ENCODE assay signal across 20 cellular contexts in genomic region chr4:94325835-94326234, GRCh38. TPM values are rescaled to one million over a fixed set of nuclear protein-coding genes. Genes with fewer than 3 reads are reported as not detected.
DNase-seq lines count a peak whose midpoint lies in the region; ATAC-seq, FAIRE-seq and TF ChIP-seq lines count a peak whose summit lies in the region.
"Had no signal": no experiment of that assay in that cellular context is flagged by ENCODE, and none has a peak within 500 bp of the region (broad histone marks: within the 10 kb centered on the region; RNA-seq: fewer than 3 reads in every experiment).

No MANE protein-coding gene starts in this region.

- no peak for TF ChIP-seq POLR2A in GM12878 (IDR thresholded peaks at IDR 0.05; ENCODE audit: low read depth, low read length)

- peaks cover 60% of the 10 kb centered on the region for H3K9me3 Mint-ChIP-seq in GM23338

- SMC1A ChIA-PET in GM12878 (lab: Charles Lee; ENCODE audit: uncharacterized antibody, unreplicated experiment), result no interaction called here

- RAD21 ChIA-PET in GM12878 (lab: Charles Lee; ENCODE audit: unreplicated experiment), result no interaction called here

- H4K5ac ChIP-seq in mesendoderm (ENCODE audit: low read length), result no peak overlapping the region

- H3K4me2 ChIP-seq in GM23338, result no peak overlapping the region
- no peak overlapping the region for H3K4me2 ChIP-seq in GM12878 (ENCODE audit: control insufficient read depth, insufficient read depth)
- H3K4me2 ChIP-seq in mesendoderm (ENCODE audit: low read length), result no peak overlapping the region
- H3K4me2 ChIP-seq: BLaER1 had no signal

- no peak overlapping the region for H3K27ac Mint-ChIP-seq in GM23338
- H3K27ac Mint-ChIP-seq: CD8-positive, alpha-beta memory T cell had no signal

- H3K23ac ChIP-seq in mesendoderm (ENCODE audit: low read length), result no peak overlapping the region

- H3F3A ChIP-seq in GM23338 (replicated peaks; ENCODE audit: low read depth), result no peaks in the 10 kb centered on the region

- peaks cover 2% of the 10 kb centered on the region; the same call in 2 of the 3 replicates for H3K9me3 ChIP-seq in GM12878 (replicated peaks; ENCODE audit: control insufficient read depth, insufficient read depth, low read length)

- no peak for FAIRE-seq in GM12878 (lab: Jason Lieb, UNC)
- FAIRE-seq: G401.6, GM12892, GM19239, H54 had no signal

- no peak overlapping the region for H3K56ac ChIP-seq in mesendoderm (ENCODE audit: low read length)

- in situ Hi-C loops in GM12878 (cut with MboI), result no loop called here

- ATAC-seq in GM23338 (no peak), GM12878 (no peak)
- ATAC-seq: HCT116 had no signal

- H2BK5ac ChIP-seq in mesendoderm (ENCODE audit: low read length), result no peak overlapping the region

- H2AK5ac ChIP-seq in mesendoderm (ENCODE audit: low read length), result no peak overlapping the region

- H2AFZ ChIP-seq in GM23338 (no peak overlapping the region), GM12878 (ENCODE audit: control insufficient read depth, low read depth, low read length) (no peak overlapping the region)

- DNase-seq in GM23338 (ENCODE audit: low spot score) (peak; percentile 17), HEK293T (ENCODE audit: extremely low spot score) (no peak), GM12878 (ENCODE audit: low read depth, low spot score) (no peak), mesendoderm (peak; percentile 63), A172 (ENCODE audit: low spot score) (no peak)
- no peak for DNase-seq in activated CD4-positive, alpha-beta T cell treated with anti-CD3 and anti-CD28 coated beads for 1 hour
- DNase-seq: AML-193; Caco-2; CD8-positive, alpha-beta memory T cell; DMS79 treated with DMSO at 0.1 percent for 48 hours; EL; KBM-7 had no signal

- H3K36me3 Mint-ChIP-seq in GM23338 (ENCODE audit: low read depth), result peaks cover 25% of the 10 kb centered on the region

- CTCF ChIA-PET in HEK293T (lab: Yijun Ruan, JAX), result no interaction called here
- CTCF ChIA-PET in GM12878 (lab: Yijun Ruan, JAX), result interaction anchor here (1.6 kb wide), 1 partner anchor 20 kb away, joined by 3 read pairs; no protein-coding TSS in a partner anchor

- H3K4me3 ChIP-seq in GM23338, result no peak overlapping the region
- H3K4me3 ChIP-seq in GM12878, result no peak overlapping the region
- H3K4me3 ChIP-seq in mesendoderm (ENCODE audit: low read length), result no peak overlapping the region
- H3K4me3 ChIP-seq: BLaER1 had no signal

- TF ChIP-seq CTCF in GM23338 (conservative IDR thresholded peaks at IDR 0.05; ENCODE audit: low read depth in 2 of 2) (no peak), GM12878 (IDR thresholded peaks at IDR 0.05 in 2 of 3, conservative IDR thresholded peaks at IDR 0.05 in 1 of 3; ENCODE audit: control insufficient read depth in 2 of 3, extremely low read depth in 1 of 3, insufficient read depth in 1 of 3, low read depth in 3 of 3, low read length in 3 of 3) (no peak)

- no peak overlapping the region for H3K4ac ChIP-seq in mesendoderm (ENCODE audit: low read depth, low read length)

- no peak for TF ChIP-seq EP300 in GM12878 (IDR thresholded peaks at IDR 0.05; ENCODE audit: borderline replicate concordance in 1 of 2, control insufficient read depth in 1 of 2, low read depth in 2 of 2, low read length in 2 of 2)

- H3K18ac ChIP-seq in mesendoderm (ENCODE audit: low read length), result no peak overlapping the region

- no peaks in the 10 kb centered on the region for H3K79me1 ChIP-seq in mesendoderm (ENCODE audit: low read length)

- H3K4me1 Mint-ChIP-seq in GM23338, result no peaks in the 10 kb centered on the region
- H3K4me1 Mint-ChIP-seq: CD8-positive, alpha-beta memory T cell had no signal

- H3K9me2 ChIP-seq in GM23338 (ENCODE audit: insufficient read depth), result 0 out of 2 replicates have a peak, but pooled peaks cover 7% of the 10 kb centered on the region

- 0% methylated on average over 1 of the region's 1 CpG for WGBS in GM12878 (ENCODE audit: insufficient coverage, insufficient replicate concordance, low lambda C conversion rate, missing lambda C conversion rate)
- WGBS in mesendoderm (ENCODE audit: extremely low coverage, insufficient coverage, low lambda C conversion rate), result no CpG with 5 or more reads among the region's 1 CpG

- H3K27me3 ChIP-seq in GM23338 (ENCODE audit: insufficient read depth), result no peaks in the 10 kb centered on the region
- no peaks in the 10 kb centered on the region for H3K27me3 ChIP-seq in GM12878 (replicated peaks in 1 of 2; ENCODE audit: control insufficient read depth in 2 of 2, insufficient read depth in 2 of 2, low read length in 1 of 2)
- H3K27me3 ChIP-seq in mesendoderm (ENCODE audit: insufficient read depth, low read length, poor library complexity), result no peaks in the 10 kb centered on the region
- H3K27me3 ChIP-seq: BLaER1 had no signal

- H4K8ac ChIP-seq in mesendoderm (ENCODE audit: low read depth, low read length), result no peak overlapping the region

- H4K20me1 ChIP-seq in GM23338 (replicated peaks; ENCODE audit: insufficient read depth), result no peaks in the 10 kb centered on the region
- H4K20me1 ChIP-seq in GM12878 (ENCODE audit: control insufficient read depth, insufficient read depth), result no peaks in the 10 kb centered on the region
- H4K20me1 ChIP-seq: BLaER1 had no signal

- H3K36me3 ChIP-seq in GM23338 (ENCODE audit: insufficient read depth), result peaks cover 5% of the 10 kb centered on the region; the same call in 1 of the 2 replicates
- H3K36me3 ChIP-seq in GM12878 (ENCODE audit: control insufficient read depth in 2 of 2, insufficient read depth in 2 of 2, low read length in 1 of 2), result no peaks in the 10 kb centered on the region
- no peaks in the 10 kb centered on the region for H3K36me3 ChIP-seq in mesendoderm (ENCODE audit: control insufficient read depth, insufficient read depth, low read length)
- H3K36me3 ChIP-seq: BLaER1 had no signal

- no peak overlapping the region for H2BK120ac ChIP-seq in mesendoderm (ENCODE audit: low read depth, low read length)

- no peak for TF ChIP-seq RAD21 in GM12878 (IDR thresholded peaks at IDR 0.05; ENCODE audit: insufficient read depth, low read depth, low read length)

- H3K27ac ChIP-seq in GM23338 (ENCODE audit: low read depth) (no peak overlapping the region), GM12878 (ENCODE audit: control insufficient read depth, insufficient read depth) (no peak overlapping the region), mesendoderm (ENCODE audit: low read depth, low read length) (no peak overlapping the region)
- H3K27ac ChIP-seq: BLaER1 had no signal

- H3K27me3 Mint-ChIP-seq in GM23338 (ENCODE audit: insufficient read depth, low read depth, poor library complexity), result no peaks in the 10 kb centered on the region

- intact Hi-C loops in GM12878 (cut with micrococcal nuclease; ENCODE audit: unreplicated experiment), result no loop called here

- H3K4me1 ChIP-seq in GM23338 (ENCODE audit: insufficient read depth) (no peaks in the 10 kb centered on the region), GM12878 (ENCODE audit: control insufficient read depth, insufficient read depth, low read length) (no peaks in the 10 kb centered on the region), mesendoderm (ENCODE audit: control insufficient read depth, low read depth, low read length) (no peaks in the 10 kb centered on the region)
- H3K4me1 ChIP-seq: BLaER1, Caco-2 had no signal

- H2BK15ac ChIP-seq in mesendoderm (replicated peaks; ENCODE audit: low read depth), result no peak overlapping the region

- H3K9ac ChIP-seq in GM12878 (ENCODE audit: control insufficient read depth, insufficient read depth, low read length) (no peak overlapping the region), mesendoderm (ENCODE audit: low read length) (no peak overlapping the region)
- H3K9ac ChIP-seq: BLaER1 had no signal

- POLR2A ChIA-PET in HEK293T (lab: Yijun Ruan, JAX), result no interaction called here
- POLR2A ChIA-PET in GM12878 (lab: Charles Lee), result no interaction called here

- no TSS peak for BruUV-seq in GM12878 (replicated peaks; lab: Mats Ljungman, UMichigan)

- no peak overlapping the region for H3K4me3 Mint-ChIP-seq in GM23338
- H3K4me3 Mint-ChIP-seq: CD8-positive, alpha-beta memory T cell had no signal

- no peaks in the 10 kb centered on the region for H3K79me2 ChIP-seq in GM23338 (replicated peaks; ENCODE audit: insufficient read depth)
- no peaks in the 10 kb centered on the region for H3K79me2 ChIP-seq in GM12878 (ENCODE audit: control insufficient read depth, insufficient read depth, low read length)
- no peaks in the 10 kb centered on the region for H3K79me2 ChIP-seq in mesendoderm (ENCODE audit: control insufficient read depth, insufficient read depth, low read length)

TF ChIP-seq in HEK293T, 16 proteins besides CTCF, POLR2A, EP300 and RAD21:
- TF ChIP-seq ZNF384 (IDR thresholded peaks at IDR 0.05), result peak; percentile 55; the same call in 1 of the 2 replicates
- no peak for TF ChIP-seq L3MBTL2 (conservative IDR thresholded peaks at IDR 0.05)

TF ChIP-seq in GM12878, 131 proteins besides CTCF, POLR2A, EP300 and RAD21 (continues in another document):
- no peak for TF ChIP-seq YBX1 (IDR thresholded peaks at IDR 0.05)
- no peak for TF ChIP-seq TCF3 (IDR thresholded peaks at IDR 0.05; ENCODE audit: borderline replicate concordance, insufficient read depth, low read depth, low read length)
- no peak for TF ChIP-seq EED (IDR thresholded peaks at IDR 0.05; ENCODE audit: low read depth)
- no peak for TF ChIP-seq RELA (IDR thresholded peaks at IDR 0.05; ENCODE audit: borderline replicate concordance, partially characterized antibody)
- TF ChIP-seq CBX5 (IDR thresholded peaks at IDR 0.05; ENCODE audit: low read depth), result peak; percentile 89

RNA-seq across cellular contexts. Expression of gene HPGDS, which starts 16.8 kb away (rescaled TPM):
- total RNA-seq in GM23338 (2014; rRNA removed; shearing (Covaris generic)), result not detected in 2 replicates
- not detected in 2 replicates for polyA plus RNA-seq in GM23338 (2016; fragmentation: Nextera tagmentation; extraction: Ambion mirVana)
- not detected in 2 replicates for total RNA-seq in GM12878 (2013; cell fraction: nucleolus; rRNA removed)
- not detected in 2 replicates for total RNA-seq in GM12878 (2014; rRNA removed)
- total RNA-seq in GM12878 (2014; rRNA removed; fragmentation: Illumina TruSeq; extraction: Trizol), result not detected in 2 replicates
- total RNA-seq in GM12878 (2021), result not detected in 2 replicates
- not detected for polyA plus RNA-seq in GM12878 (2011; ENCODE audit: low read depth)
- not detected in 2 replicates for polyA plus RNA-seq in GM12878 (2011; rRNA removed)
- not detected in 2 replicates for polyA plus RNA-seq in GM12878 (2011; cell fraction: cytosol; rRNA removed)
- not detected in 2 replicates for polyA plus RNA-seq in GM12878 (2011; cell fraction: nucleus; rRNA removed)
- polyA plus RNA-seq in GM12878 (2012), result not detected in 2 replicates
- polyA plus RNA-seq in GM12878 (2014; fragmentation: Illumina TruSeq; extraction: Trizol), result not detected in 2 replicates
- polyA plus RNA-seq in GM12878 (2014; fragmentation: Nextera tagmentation; extraction: Ambion mirVana), result not detected
- polyA plus RNA-seq in GM12878 (2014; rRNA removed), result not detected in 2 replicates
- not detected for polyA plus RNA-seq in GM12878 (2016; fragmentation: Nextera tagmentation; extraction: Ambion mirVana)
- polyA minus RNA-seq in GM12878 (2011; rRNA and poly(A)+ RNA removed), result not detected in 2 replicates
- polyA minus RNA-seq in GM12878 (2011; cell fraction: cytosol; rRNA and poly(A)+ RNA removed), result not detected in 2 replicates
- polyA minus RNA-seq in GM12878 (2011; cell fraction: nucleus; rRNA and poly(A)+ RNA removed), result not detected in 2 replicates
- not detected for polyA plus RNA-seq in mesendoderm (2013, experiment 1 of 2)
- polyA plus RNA-seq in mesendoderm (2013, experiment 2 of 2), result not detected
- not detected in 2 replicates for total RNA-seq in A172 (2014; rRNA removed; shearing (Covaris generic))
- total RNA-seq: Caco-2, HT1080, LHCN-M2 had no signal
- polyA plus RNA-seq: CD8-positive, alpha-beta memory T cell had no signal

Comparison
In these comparisons a context has a peak if more than half of its experiments do, and no peak if none do; other contexts are left out.
1. DNase-seq: peak in GM23338 (single experiment) and mesendoderm (single experiment); none in HEK293T (single experiment), GM12878 (single experiment), A172 (single experiment) and activated CD4-positive, alpha-beta T cell treated with anti-CD3 and anti-CD28 coated beads for 1 hour (single experiment).